Comparison of ENCODE assay signal across 17 cellular contexts in the genomic region with DNA sequence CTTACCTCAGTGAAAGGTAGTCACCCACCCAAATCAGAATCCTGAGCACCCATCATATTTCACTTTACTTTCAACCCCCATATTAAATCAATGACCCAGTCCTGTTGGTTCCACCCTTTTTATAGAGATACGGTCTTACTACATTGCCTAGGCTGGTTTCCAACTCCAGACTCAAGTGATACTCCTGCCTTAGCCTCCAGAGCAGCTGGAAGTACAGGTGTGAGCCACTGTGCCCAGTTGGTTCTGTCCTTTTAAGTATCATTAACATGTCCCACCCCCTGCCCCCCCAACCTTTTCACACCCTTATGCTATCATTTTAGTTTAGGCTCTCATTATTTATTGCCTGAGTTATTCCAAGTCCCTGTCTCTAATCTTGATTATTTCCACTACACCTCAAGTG. TPM values are rescaled to one million over a fixed set of nuclear protein-coding genes. Genes with fewer than 3 reads are reported as not detected.
DNase-seq lines count a peak whose midpoint lies in the region; ATAC-seq and TF ChIP-seq lines count a peak whose summit lies in the region.
"Had no signal": no experiment of that assay in that cellular context is flagged by ENCODE, and none has a peak within 500 bp of the region (broad histone marks: within the 10 kb centered on the region; RNA-seq: fewer than 3 reads in every experiment).

No MANE protein-coding gene starts in this region.

- H3K4me1 Mint-ChIP-seq in activated CD4-positive, alpha-beta T cell treated with anti-CD3 and anti-CD28 coated beads, Interleukin-2, amount 10 ng/mL, durations not matched to agents 24 days and 14 days, result peaks cover 21% of the 10 kb centered on the region
- H3K4me1 Mint-ChIP-seq in activated B cell treated with CpG ODN at 0.5 μM for 24 hours, result peaks cover 13% of the 10 kb centered on the region
- H3K4me1 Mint-ChIP-seq in naive thymus-derived CD4-positive, alpha-beta T cell, result peaks cover 0 to 14% (median 7%) of the 10 kb centered on the region in 7 donors

- ATAC-seq in activated B cell treated with CpG ODN at 0.5 μM for 24 hours (ENCODE audit: low read depth) (no peak), HG02852 (IDR thresholded peaks at IDR 0.05; ENCODE audit: unreplicated experiment) (no peak)
- ATAC-seq in naive thymus-derived CD4-positive, alpha-beta T cell, result no peak
- ATAC-seq: gastroesophageal sphincter had no signal

- DNase-seq in activated CD4-positive, alpha-beta T cell treated with anti-CD3 and anti-CD28 coated beads, Interleukin-2, amount 10 ng/mL, durations not matched to agents 24 days and 14 days, result no peak
- DNase-seq in activated CD4-positive, alpha-beta T cell treated with anti-CD3 and anti-CD28 coated beads for 1 hour, result no peak
- peak; percentile 28 for DNase-seq in DMS79 treated with DMSO at 0.1 percent for 48 hours (lab: John Stamatoyannopoulos, UW)
- no peak for DNase-seq in activated B cell treated with CpG ODN at 0.5 μM for 24 hours
- DNase-seq in naive thymus-derived CD4-positive, alpha-beta T cell, result no peak
- no peak for DNase-seq in NCI-H2196 treated with DMSO at 0.1 percent for 48 hours (lab: John Stamatoyannopoulos, UW; ENCODE audit: unreplicated experiment)
- no peak for DNase-seq in GM13976 (ENCODE audit: low spot score)
- DNase-seq: activated CD4-positive, alpha-beta T cell treated with anti-CD3 and anti-CD28 coated beads, Interleukin-2, amount 50 U/mL, for 1 hour; cortex of kidney; GF-D8; NCI-H446; stimulated activated CD4-positive, alpha-beta T cell treated with anti-CD3 and anti-CD28 coated beads, Interleukin-12 subunit alpha, Interleukin-12 subunit beta, amount 100 ng/mL, for 4 hours had no signal

- H3K36me3 ChIP-seq in naive thymus-derived CD4-positive, alpha-beta T cell (ENCODE audit: control insufficient read depth in 2 of 3, insufficient read depth in 3 of 3, low read length in 3 of 3), result peaks cover 17 to 55% (median 30%) of the 10 kb centered on the region in 3 experiments

- CTCF ChIA-PET in activated B cell treated with CpG ODN at 0.5 μM for 24 hours (lab: Charles Lee), result no interaction called here
- CTCF ChIA-PET in naive thymus-derived CD4-positive, alpha-beta T cell (lab: Charles Lee), result no interaction called here

- no peaks in the 10 kb centered on the region for H3K27me3 Mint-ChIP-seq in activated CD4-positive, alpha-beta T cell treated with anti-CD3 and anti-CD28 coated beads, Interleukin-2, amount 10 ng/mL, durations not matched to agents 24 days and 14 days
- no peaks in the 10 kb centered on the region for H3K27me3 Mint-ChIP-seq in activated B cell treated with CpG ODN at 0.5 μM for 24 hours
- no peaks in the 10 kb centered on the region for H3K27me3 Mint-ChIP-seq in naive thymus-derived CD4-positive, alpha-beta T cell

- no peaks in the 10 kb centered on the region for H3K9me3 ChIP-seq in naive thymus-derived CD4-positive, alpha-beta T cell (ENCODE audit: control insufficient read depth in 2 of 3, low read length in 3 of 3)
- H3K9me3 ChIP-seq: gastroesophageal sphincter, SJCRH30 had no signal

- peaks cover 67% of the 10 kb centered on the region for H3K36me3 Mint-ChIP-seq in activated CD4-positive, alpha-beta T cell treated with anti-CD3 and anti-CD28 coated beads, Interleukin-2, amount 10 ng/mL, durations not matched to agents 24 days and 14 days (ENCODE audit: low read depth)
- peaks cover 90% of the 10 kb centered on the region for H3K36me3 Mint-ChIP-seq in activated B cell treated with CpG ODN at 0.5 μM for 24 hours (ENCODE audit: low read depth)
- H3K36me3 Mint-ChIP-seq in naive thymus-derived CD4-positive, alpha-beta T cell, result peaks cover 15 to 63% (median 33%) of the 10 kb centered on the region in 5 donors

- peak overlapping the region; percentile 30 for H3K27ac Mint-ChIP-seq in activated CD4-positive, alpha-beta T cell treated with anti-CD3 and anti-CD28 coated beads, Interleukin-2, amount 10 ng/mL, durations not matched to agents 24 days and 14 days
- H3K27ac Mint-ChIP-seq in activated B cell treated with CpG ODN at 0.5 μM for 24 hours, result peak overlapping the region; percentile 1
- peak overlapping the region in 8 of 9 donors; percentile 28 to 78 (median 51) for H3K27ac Mint-ChIP-seq in naive thymus-derived CD4-positive, alpha-beta T cell

- H3K4me3 ChIP-seq in naive thymus-derived CD4-positive, alpha-beta T cell (ENCODE audit: low read length), result no peak overlapping the region
- H3K4me3 ChIP-seq: gastroesophageal sphincter, SJCRH30 had no signal

- H3K27me3 ChIP-seq in naive thymus-derived CD4-positive, alpha-beta T cell (ENCODE audit: control insufficient read depth in 2 of 2, insufficient read depth in 2 of 2, low read length in 2 of 2), result no peaks in the 10 kb centered on the region
- H3K27me3 ChIP-seq: gastroesophageal sphincter, SJCRH30 had no signal

- POLR2A ChIA-PET in activated B cell treated with CpG ODN at 0.5 μM for 24 hours (lab: Charles Lee), result no interaction called here
- POLR2A ChIA-PET in naive thymus-derived CD4-positive, alpha-beta T cell (lab: Charles Lee), result no interaction called here

- TF ChIP-seq CTCF in activated B cell treated with CpG ODN at 0.5 μM for 24 hours (IDR thresholded peaks at IDR 0.05) (no peak), GM13976 (IDR thresholded peaks at IDR 0.05; ENCODE audit: borderline replicate concordance, control extremely low read depth, extremely low read depth, insufficient read depth, missing control alignments) (no peak)

- no peak overlapping the region for H3K27ac ChIP-seq in naive thymus-derived CD4-positive, alpha-beta T cell (ENCODE audit: low read depth, low read length)
- H3K27ac ChIP-seq: epithelial cell of prostate, KMS-11, SJCRH30 had no signal

- H3K4me1 ChIP-seq in naive thymus-derived CD4-positive, alpha-beta T cell (ENCODE audit: control insufficient read depth in 2 of 2, insufficient read depth in 2 of 2, low read length in 2 of 2), result no peaks in the 10 kb centered on the region
- H3K4me1 ChIP-seq: SJCRH30 had no signal

- H3K4me3 Mint-ChIP-seq in activated CD4-positive, alpha-beta T cell treated with anti-CD3 and anti-CD28 coated beads, Interleukin-2, amount 10 ng/mL, durations not matched to agents 24 days and 14 days, result no peak overlapping the region
- no peak overlapping the region for H3K4me3 Mint-ChIP-seq in activated B cell treated with CpG ODN at 0.5 μM for 24 hours
- no peak overlapping the region for H3K4me3 Mint-ChIP-seq in naive thymus-derived CD4-positive, alpha-beta T cell

- in situ Hi-C loops in GM13976 (cut with MboI; ENCODE audit: low sequenced_read_pairs, unreplicated experiment), result no loop called here

- intact Hi-C loops in activated CD4-positive, alpha-beta T cell treated with anti-CD3 and anti-CD28 coated beads, Interleukin-2, amount 10 ng/mL, durations not matched to agents 24 days and 14 days (cut with micrococcal nuclease), result no loop called here
- intact Hi-C loops in activated B cell treated with CpG ODN at 0.5 μM for 24 hours (cut with micrococcal nuclease), result no loop called here
- intact Hi-C loops in naive thymus-derived CD4-positive, alpha-beta T cell (cut with micrococcal nuclease), result no loop called here

- H3K9me3 Mint-ChIP-seq in activated CD4-positive, alpha-beta T cell treated with anti-CD3 and anti-CD28 coated beads, Interleukin-2, amount 10 ng/mL, durations not matched to agents 24 days and 14 days, result no peaks in the 10 kb centered on the region
- no peaks in the 10 kb centered on the region for H3K9me3 Mint-ChIP-seq in activated B cell treated with CpG ODN at 0.5 μM for 24 hours
- no peaks in the 10 kb centered on the region for H3K9me3 Mint-ChIP-seq in naive thymus-derived CD4-positive, alpha-beta T cell

RNA-seq across cellular contexts. Expression of a gene that starts 28.7 kb away (rescaled TPM):
- total RNA-seq in activated CD4-positive, alpha-beta T cell treated with anti-CD3 and anti-CD28 coated beads, Interleukin-2, amount 10 ng/mL, durations not matched to agents 24 days and 14 days, result 148 and 153 TPM in 2 replicates
- 40.6 and 42.1 TPM in 2 replicates for total RNA-seq in activated B cell treated with CpG ODN at 0.5 μM for 24 hours
- 10 to 100 TPM; 20.5 to 82.3 (median 41.8) TPM for total RNA-seq in naive thymus-derived CD4-positive, alpha-beta T cell
- 10 to 100 TPM; 25.6 to 29.9 TPM for polyA plus RNA-seq in naive thymus-derived CD4-positive, alpha-beta T cell

Comparison
In these comparisons a context has a peak if more than half of its experiments do, and no peak if none do; other contexts are left out.
1. H3K27ac Mint-ChIP-seq: peak in every context shown above with its lines; median percentile 51 in naive thymus-derived CD4-positive, alpha-beta T cell; 30 in activated CD4-positive, alpha-beta T cell treated with anti-CD3 and anti-CD28 coated beads, Interleukin-2, amount 10 ng/mL, durations not matched to agents 24 days and 14 days; 1 in activated B cell treated with CpG ODN at 0.5 μM for 24 hours.